Comparison of ENCODE assay signal across 8 cellular contexts in the genomic region with DNA sequence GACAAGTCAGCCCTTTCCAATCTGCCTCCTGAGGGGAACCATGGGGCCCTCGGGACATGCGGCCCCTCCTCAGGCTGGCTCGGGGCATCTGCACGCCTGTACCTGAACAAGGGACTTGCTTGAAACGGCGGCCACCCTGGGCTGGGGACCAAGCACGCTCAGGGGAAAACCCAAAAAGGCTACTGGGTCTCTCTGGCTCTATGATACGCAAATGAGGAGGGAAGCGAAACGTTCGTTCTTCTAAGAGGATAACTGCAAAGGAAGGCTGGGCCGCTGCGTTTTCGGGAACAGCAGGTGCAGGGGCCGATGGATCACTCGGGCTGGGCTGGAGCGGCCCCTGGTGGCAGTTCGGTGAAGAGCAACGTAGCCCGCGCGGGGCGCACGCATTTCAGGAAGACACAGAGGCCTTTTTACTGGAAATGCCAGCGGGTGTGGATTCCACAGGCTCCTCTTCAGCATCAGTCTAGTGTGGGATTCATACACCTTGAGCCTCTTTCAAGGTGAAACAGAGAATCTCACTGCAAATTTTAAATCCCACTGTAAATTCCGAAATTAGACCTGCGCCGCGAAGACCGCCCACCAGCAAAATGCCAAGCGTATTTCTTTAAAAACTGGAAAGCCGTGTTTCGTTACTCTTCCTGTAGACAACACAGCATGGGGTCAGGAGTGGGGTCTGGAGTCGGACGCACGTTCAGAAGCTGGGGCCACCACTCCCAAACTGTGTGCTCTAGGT. TPM values are rescaled to one million over a fixed set of nuclear protein-coding genes. Genes with fewer than 3 reads are reported as not detected.
DNase-seq lines count a peak whose midpoint lies in the region; ATAC-seq and TF ChIP-seq lines count a peak whose summit lies in the region.
"Not testable (repeated sequence)": the region's sequence is repeated elsewhere in the genome, so short reads cannot be mapped to it uniquely, and the experiment has no call there.

No MANE protein-coding gene starts in this region.

- not testable (repeated sequence) for H3K27ac ChIP-seq in upper lobe of right lung

- not testable (repeated sequence) for H3K27me3 Mint-ChIP-seq in activated naive CD8-positive, alpha-beta T cell treated with anti-CD3 and anti-CD28 coated beads, Interleukin-2, amount 10 ng/mL, durations not matched to agents 7 days and 5 days

- not testable (repeated sequence) for H3K4me3 ChIP-seq in upper lobe of right lung

- H3K36me3 Mint-ChIP-seq in activated naive CD8-positive, alpha-beta T cell treated with anti-CD3 and anti-CD28 coated beads, Interleukin-2, amount 10 ng/mL, durations not matched to agents 7 days and 5 days, result not testable (repeated sequence)

- peak overlapping the region; percentile 82 for H3K27ac Mint-ChIP-seq in activated naive CD8-positive, alpha-beta T cell treated with anti-CD3 and anti-CD28 coated beads, Interleukin-2, amount 10 ng/mL, durations not matched to agents 7 days and 5 days

- H3K27me3 ChIP-seq in upper lobe of right lung, result not testable (repeated sequence)

- H3K9me3 ChIP-seq in upper lobe of right lung, result not testable (repeated sequence)

- H3K4me3 Mint-ChIP-seq in activated naive CD8-positive, alpha-beta T cell treated with anti-CD3 and anti-CD28 coated beads, Interleukin-2, amount 10 ng/mL, durations not matched to agents 7 days and 5 days, result peak overlapping the region; percentile 40

- not testable (repeated sequence) for H3K9me3 Mint-ChIP-seq in activated naive CD8-positive, alpha-beta T cell treated with anti-CD3 and anti-CD28 coated beads, Interleukin-2, amount 10 ng/mL, durations not matched to agents 7 days and 5 days

- peak; percentile 67 for ATAC-seq in HG02642 (IDR thresholded peaks at IDR 0.05; ENCODE audit: poor library complexity, unreplicated experiment)
- ATAC-seq in activated naive CD8-positive, alpha-beta T cell treated with anti-CD3 and anti-CD28 coated beads, Interleukin-2, amount 10 ng/mL, durations not matched to agents 7 days and 5 days (ENCODE audit: low read depth), result peak; percentile 79
- peak; percentile 95 for ATAC-seq in upper lobe of right lung

- peaks cover 16% of the 10 kb centered on the region for H3K4me1 Mint-ChIP-seq in activated naive CD8-positive, alpha-beta T cell treated with anti-CD3 and anti-CD28 coated beads, Interleukin-2, amount 10 ng/mL, durations not matched to agents 7 days and 5 days

- not testable (repeated sequence) for H3K4me1 ChIP-seq in upper lobe of right lung

- not testable (repeated sequence) for H3K36me3 ChIP-seq in upper lobe of right lung

- TF ChIP-seq CTCF in GM12874 (IDR thresholded peaks at IDR 0.05; ENCODE audit: insufficient read depth, low read depth, low read length) (peak; percentile 88), upper lobe of right lung (IDR thresholded peaks at IDR 0.05) (peak; percentile 90)

- DNase-seq in NCI-H1436 (lab: John Stamatoyannopoulos, UW) (peak; percentile 85), T-helper 2 cell (peak; percentile 59 to 82 (median 62)), cardiac septum (ENCODE audit: low spot score) (peak; percentile 89), posterior vena cava (ENCODE audit: low spot score) (peak; percentile 93), upper lobe of right lung (peak; percentile 88)
- peak; percentile 91 for DNase-seq in activated naive CD8-positive, alpha-beta T cell treated with anti-CD3 and anti-CD28 coated beads, Interleukin-2, amount 10 ng/mL, durations not matched to agents 7 days and 5 days

- intact Hi-C loops in cardiac septum (cut with DNase I) (loop anchor here (1.0 to 5.0 kb wide), 2 partner anchors 57 to 130 kb away; no protein-coding TSS in a partner anchor), posterior vena cava (cut with DNase I) (loop anchor here in 1 of 2 donors (5.0 kb wide), 1 partner anchor 132 kb away; no protein-coding TSS in a partner anchor)
- intact Hi-C loops in upper lobe of right lung (cut with DNase I), result not testable (repeated sequence)

- POLR2A ChIA-PET in activated naive CD8-positive, alpha-beta T cell treated with anti-CD3 and anti-CD28 coated beads, Interleukin-2, amount 10 ng/mL, durations not matched to agents 7 days and 5 days (lab: Charles Lee), result interaction anchor here (1.2 to 1.7 kb wide), 2 partner anchors 37 to 129 kb away, joined by 5 to 8 read pairs; no protein-coding TSS in a partner anchor

RNA-seq across cellular contexts. Expression of gene CA5A, which starts 27.0 kb away (rescaled TPM):
- not detected for total RNA-seq in activated naive CD8-positive, alpha-beta T cell treated with anti-CD3 and anti-CD28 coated beads, Interleukin-2, amount 10 ng/mL, durations not matched to agents 7 days and 5 days
- not detected for total RNA-seq in cardiac septum
- not detected for total RNA-seq in posterior vena cava
- total RNA-seq in upper lobe of right lung, result not detected

RNA-seq across cellular contexts. Expression of gene SLC7A5, which starts 40.1 kb away (rescaled TPM):
- 10 to 100 TPM; 59.2 to 63.9 TPM for total RNA-seq in activated naive CD8-positive, alpha-beta T cell treated with anti-CD3 and anti-CD28 coated beads, Interleukin-2, amount 10 ng/mL, durations not matched to agents 7 days and 5 days
- 8.2 TPM for total RNA-seq in cardiac septum
- total RNA-seq in posterior vena cava, result 10 to 100 TPM; 13.6 to 17.7 TPM
- total RNA-seq in upper lobe of right lung, result 13.5 TPM

RNA-seq across cellular contexts. Expression of gene BANP, which starts 41.9 kb away (rescaled TPM):
- total RNA-seq in activated naive CD8-positive, alpha-beta T cell treated with anti-CD3 and anti-CD28 coated beads, Interleukin-2, amount 10 ng/mL, durations not matched to agents 7 days and 5 days, result 10 to 100 TPM; 50.2 to 55.1 TPM
- 18.4 TPM for total RNA-seq in cardiac septum
- total RNA-seq in posterior vena cava, result 10 to 100 TPM; 14.7 to 20.9 TPM
- 20.6 TPM for total RNA-seq in upper lobe of right lung
